ENCODE assay signal across 1 cellular context in genomic region chr16:85383836-85384825, GRCh38.
TF ChIP-seq lines count a peak whose summit lies in the region.

No MANE protein-coding gene starts in this region.

TF ChIP-seq in WTC11, 78 proteins besides CTCF, POLR2A, EP300 and RAD21 (continued from another document):
- TF ChIP-seq ARID4B (CRISPR knock-in tag; IDR thresholded peaks at IDR 0.05; ENCODE audit: borderline replicate concordance) (no peak), ZNF396 (CRISPR knock-in tag; IDR thresholded peaks at IDR 0.05; ENCODE audit: borderline replicate concordance) (no peak), RELA (CRISPR knock-in tag; IDR thresholded peaks at IDR 0.05; ENCODE audit: borderline replicate concordance) (no peak), OVOL2 (CRISPR knock-in tag; IDR thresholded peaks at IDR 0.05; ENCODE audit: borderline replicate concordance) (no peak), HMGA2 (CRISPR knock-in tag; IDR thresholded peaks at IDR 0.05) (no peak), NFE2L1 (CRISPR knock-in tag; IDR thresholded peaks at IDR 0.05) (no peak), CREB1 (CRISPR knock-in tag; IDR thresholded peaks at IDR 0.05) (no peak), NR3C1 (CRISPR knock-in tag; conservative IDR thresholded peaks at IDR 0.05; ENCODE audit: low read depth) (no peak), ZNF425 (CRISPR knock-in tag; conservative IDR thresholded peaks at IDR 0.05) (no peak), EMX1 (CRISPR knock-in tag; IDR thresholded peaks at IDR 0.05) (no peak), ATF6 (CRISPR knock-in tag; IDR thresholded peaks at IDR 0.05) (no peak), KAT7 (CRISPR knock-in tag; IDR thresholded peaks at IDR 0.05; ENCODE audit: borderline replicate concordance) (no peak), IRF2 (CRISPR knock-in tag; IDR thresholded peaks at IDR 0.05; ENCODE audit: borderline replicate concordance, low read depth) (no peak), FOXK1 (CRISPR knock-in tag; IDR thresholded peaks at IDR 0.05) (no peak)
- TF ChIP-seq, protein P1, sequence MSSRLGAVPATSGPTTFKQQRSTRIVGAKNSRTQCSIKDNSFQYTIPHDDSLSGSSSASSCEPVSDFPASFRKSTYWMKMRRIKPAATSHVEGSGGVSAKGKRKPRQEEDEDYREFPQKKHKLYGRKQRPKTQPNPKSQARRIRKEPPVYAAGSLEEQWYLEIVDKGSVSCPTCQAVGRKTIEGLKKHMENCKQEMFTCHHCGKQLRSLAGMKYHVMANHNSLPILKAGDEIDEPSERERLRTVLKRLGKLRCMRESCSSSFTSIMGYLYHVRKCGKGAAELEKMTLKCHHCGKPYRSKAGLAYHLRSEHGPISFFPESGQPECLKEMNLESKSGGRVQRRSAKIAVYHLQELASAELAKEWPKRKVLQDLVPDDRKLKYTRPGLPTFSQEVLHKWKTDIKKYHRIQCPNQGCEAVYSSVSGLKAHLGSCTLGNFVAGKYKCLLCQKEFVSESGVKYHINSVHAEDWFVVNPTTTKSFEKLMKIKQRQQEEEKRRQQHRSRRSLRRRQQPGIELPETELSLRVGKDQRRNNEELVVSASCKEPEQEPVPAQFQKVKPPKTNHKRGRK (CRISPR knock-in tag; IDR thresholded peaks at IDR 0.05; ENCODE audit: borderline replicate concordance), result no peak
- TF ChIP-seq, protein P2, sequence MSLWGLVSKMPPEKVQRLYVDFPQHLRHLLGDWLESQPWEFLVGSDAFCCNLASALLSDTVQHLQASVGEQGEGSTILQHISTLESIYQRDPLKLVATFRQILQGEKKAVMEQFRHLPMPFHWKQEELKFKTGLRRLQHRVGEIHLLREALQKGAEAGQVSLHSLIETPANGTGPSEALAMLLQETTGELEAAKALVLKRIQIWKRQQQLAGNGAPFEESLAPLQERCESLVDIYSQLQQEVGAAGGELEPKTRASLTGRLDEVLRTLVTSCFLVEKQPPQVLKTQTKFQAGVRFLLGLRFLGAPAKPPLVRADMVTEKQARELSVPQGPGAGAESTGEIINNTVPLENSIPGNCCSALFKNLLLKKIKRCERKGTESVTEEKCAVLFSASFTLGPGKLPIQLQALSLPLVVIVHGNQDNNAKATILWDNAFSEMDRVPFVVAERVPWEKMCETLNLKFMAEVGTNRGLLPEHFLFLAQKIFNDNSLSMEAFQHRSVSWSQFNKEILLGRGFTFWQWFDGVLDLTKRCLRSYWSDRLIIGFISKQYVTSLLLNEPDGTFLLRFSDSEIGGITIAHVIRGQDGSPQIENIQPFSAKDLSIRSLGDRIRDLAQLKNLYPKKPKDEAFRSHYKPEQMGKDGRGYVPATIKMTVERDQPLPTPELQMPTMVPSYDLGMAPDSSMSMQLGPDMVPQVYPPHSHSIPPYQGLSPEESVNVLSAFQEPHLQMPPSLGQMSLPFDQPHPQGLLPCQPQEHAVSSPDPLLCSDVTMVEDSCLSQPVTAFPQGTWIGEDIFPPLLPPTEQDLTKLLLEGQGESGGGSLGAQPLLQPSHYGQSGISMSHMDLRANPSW (CRISPR knock-in tag; conservative IDR thresholded peaks at IDR 0.05; ENCODE audit: low read depth), result no peak
- TF ChIP-seq, protein P3, sequence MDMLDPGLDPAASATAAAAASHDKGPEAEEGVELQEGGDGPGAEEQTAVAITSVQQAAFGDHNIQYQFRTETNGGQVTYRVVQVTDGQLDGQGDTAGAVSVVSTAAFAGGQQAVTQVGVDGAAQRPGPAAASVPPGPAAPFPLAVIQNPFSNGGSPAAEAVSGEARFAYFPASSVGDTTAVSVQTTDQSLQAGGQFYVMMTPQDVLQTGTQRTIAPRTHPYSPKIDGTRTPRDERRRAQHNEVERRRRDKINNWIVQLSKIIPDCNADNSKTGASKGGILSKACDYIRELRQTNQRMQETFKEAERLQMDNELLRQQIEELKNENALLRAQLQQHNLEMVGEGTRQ (CRISPR knock-in tag; IDR thresholded peaks at IDR 0.05), result no peak
